Comparison of ENCODE assay signal across 19 cellular contexts in the genomic region with DNA sequence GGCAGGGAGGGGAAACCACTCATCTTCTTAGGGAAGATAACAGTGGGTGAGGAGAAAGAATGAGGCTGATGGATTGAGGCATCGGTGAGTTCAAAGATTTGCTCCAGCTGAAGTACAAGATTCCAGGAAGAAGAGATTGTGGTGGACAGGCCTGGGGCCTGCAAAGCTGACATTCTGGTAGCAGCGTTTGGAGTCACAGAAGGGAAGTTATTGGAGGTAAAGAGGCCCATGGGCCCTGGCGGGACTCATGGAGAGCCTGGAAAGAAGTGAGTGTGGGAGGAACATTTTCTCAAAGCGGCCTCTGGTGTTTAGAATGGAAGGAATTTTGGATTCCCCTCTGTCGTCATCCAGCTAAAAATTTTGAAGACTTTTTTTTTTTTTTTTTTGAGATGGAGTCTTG.
DNase-seq lines count a peak whose midpoint lies in the region; ATAC-seq and TF ChIP-seq lines count a peak whose summit lies in the region.
"Had no signal": no experiment of that assay in that cellular context is flagged by ENCODE, and none has a peak within 500 bp of the region (broad histone marks: within the 10 kb centered on the region; RNA-seq: fewer than 3 reads in every experiment).

No MANE protein-coding gene starts in this region.

- no peak overlapping the region for H3K4me3 Mint-ChIP-seq in activated naive CD4-positive, alpha-beta T cell treated with anti-CD3 and anti-CD28 coated beads, Interleukin-2, amount 10 ng/mL, durations not matched to agents 7 days and 5 days
- peak overlapping the region; percentile 43 for H3K4me3 Mint-ChIP-seq in activated CD4-positive, alpha-beta memory T cell treated with anti-CD3 and anti-CD28 coated beads for 36 hours
- no peak overlapping the region for H3K4me3 Mint-ChIP-seq in endothelial cell (ENCODE audit: unreplicated experiment)
- H3K4me3 Mint-ChIP-seq: memory B cell had no signal

- H3K36me3 ChIP-seq in mesenchymal stem cell (ENCODE audit: control insufficient read depth in 1 of 2, insufficient read depth in 2 of 2, low read depth in 1 of 2, low read length in 2 of 2), result no peaks in the 10 kb centered on the region
- H3K36me3 ChIP-seq in transverse colon, result no peaks in the 10 kb centered on the region
- H3K36me3 ChIP-seq: uterus had no signal

- peak overlapping the region; percentile 61 to 69 for H2BK12ac ChIP-seq in mesenchymal stem cell (ENCODE audit: low read length in 2 of 2)

- no peak overlapping the region for H3K4me2 ChIP-seq in mesenchymal stem cell (ENCODE audit: low read length, poor library complexity, severe bottlenecking)

- no peak overlapping the region for H2BK5ac ChIP-seq in mesenchymal stem cell (ENCODE audit: low read depth, low read length, poor library complexity, severe bottlenecking)

- no peak overlapping the region for H4K8ac ChIP-seq in mesenchymal stem cell (ENCODE audit: low read length)

- no peak overlapping the region for H3K27ac ChIP-seq in mesenchymal stem cell (ENCODE audit: low read length, poor library complexity, severe bottlenecking)
- H3K27ac ChIP-seq in transverse colon, result peak overlapping the region; percentile 44 to 64 (median 58)
- H3K27ac ChIP-seq: VCaP had no signal

- H3K4me1 ChIP-seq in mesenchymal stem cell (ENCODE audit: control insufficient read depth, insufficient read depth, low read depth, low read length), result peaks cover 4% of the 10 kb centered on the region
- H3K4me1 ChIP-seq in transverse colon, result peaks cover 0 to 13% (median 2%) of the 10 kb centered on the region in 4 donors
- H3K4me1 ChIP-seq: uterus had no signal

- CTCF ChIA-PET in activated naive CD4-positive, alpha-beta T cell treated with anti-CD3 and anti-CD28 coated beads, Interleukin-2, amount 10 ng/mL, durations not matched to agents 7 days and 5 days (lab: Charles Lee), result no interaction called here
- CTCF ChIA-PET in activated CD4-positive, alpha-beta memory T cell treated with anti-CD3 and anti-CD28 coated beads for 36 hours (lab: Charles Lee), result no interaction called here

- H2BK120ac ChIP-seq in mesenchymal stem cell (ENCODE audit: low read depth, low read length), result peak overlapping the region; percentile 36

- no peak overlapping the region for H2AK5ac ChIP-seq in mesenchymal stem cell (ENCODE audit: low read length, severe bottlenecking)

- H3K23ac ChIP-seq in mesenchymal stem cell (ENCODE audit: low read length in 2 of 2), result no peak overlapping the region

- peak overlapping the region; percentile 22 for H3K27ac Mint-ChIP-seq in activated naive CD4-positive, alpha-beta T cell treated with anti-CD3 and anti-CD28 coated beads, Interleukin-2, amount 10 ng/mL, durations not matched to agents 7 days and 5 days
- H3K27ac Mint-ChIP-seq in activated CD4-positive, alpha-beta memory T cell treated with anti-CD3 and anti-CD28 coated beads for 36 hours, result peak overlapping the region; percentile 79
- no peak overlapping the region for H3K27ac Mint-ChIP-seq in endothelial cell (ENCODE audit: unreplicated experiment)
- H3K27ac Mint-ChIP-seq: memory B cell had no signal

- no peaks in the 10 kb centered on the region for H3K79me1 ChIP-seq in mesenchymal stem cell (replicated peaks; ENCODE audit: low read length, poor library complexity, severe bottlenecking)

- TF ChIP-seq POLR2A in transverse colon (IDR thresholded peaks at IDR 0.05), result no peak

- H3K9me3 ChIP-seq in mesenchymal stem cell (ENCODE audit: control insufficient read depth, low read length), result no peaks in the 10 kb centered on the region
- peaks cover 0 to 2% of the 10 kb centered on the region in 2 donors for H3K9me3 ChIP-seq in transverse colon
- H3K9me3 ChIP-seq: uterus had no signal

- H3K4me3 ChIP-seq in mesenchymal stem cell (ENCODE audit: insufficient read depth in 1 of 2, low read depth in 1 of 2, low read length in 2 of 2) (no peak overlapping the region), transverse colon (no peak overlapping the region)
- H3K4me3 ChIP-seq: uterus had no signal

- no peak overlapping the region for H3K4ac ChIP-seq in mesenchymal stem cell (ENCODE audit: low read depth in 1 of 2, low read length in 2 of 2)

- H3K4me1 Mint-ChIP-seq in activated naive CD4-positive, alpha-beta T cell treated with anti-CD3 and anti-CD28 coated beads, Interleukin-2, amount 10 ng/mL, durations not matched to agents 7 days and 5 days, result peaks cover 75% of the 10 kb centered on the region
- H3K4me1 Mint-ChIP-seq in activated CD4-positive, alpha-beta memory T cell treated with anti-CD3 and anti-CD28 coated beads for 36 hours (ENCODE audit: low read depth), result peaks cover 74% of the 10 kb centered on the region
- peaks cover 23% of the 10 kb centered on the region for H3K4me1 Mint-ChIP-seq in endothelial cell (ENCODE audit: unreplicated experiment)
- H3K4me1 Mint-ChIP-seq: memory B cell had no signal

- peaks cover 9% of the 10 kb centered on the region for H3K9me3 Mint-ChIP-seq in activated naive CD4-positive, alpha-beta T cell treated with anti-CD3 and anti-CD28 coated beads, Interleukin-2, amount 10 ng/mL, durations not matched to agents 7 days and 5 days
- H3K9me3 Mint-ChIP-seq in activated CD4-positive, alpha-beta memory T cell treated with anti-CD3 and anti-CD28 coated beads for 36 hours, result peaks cover 6% of the 10 kb centered on the region
- H3K9me3 Mint-ChIP-seq in endothelial cell (ENCODE audit: unreplicated experiment), result no peaks in the 10 kb centered on the region
- H3K9me3 Mint-ChIP-seq: memory B cell had no signal

- no peak overlapping the region for H2BK15ac ChIP-seq in mesenchymal stem cell (ENCODE audit: low read depth, poor library complexity, severe bottlenecking)

- H3K14ac ChIP-seq in mesenchymal stem cell (ENCODE audit: low read length in 2 of 2), result no peak overlapping the region

- WGBS in mesenchymal stem cell, result 94% methylated on average over 5 of the region's 5 CpGs
- 83 to 91% methylated on average over 4 to 5 of the region's 5 CpGs for whole genome bisulfite sequencing in transverse colon (ENCODE audit: low coverage in 1 of 2), 2 donors

- no peak overlapping the region for H2AFZ ChIP-seq in mesenchymal stem cell (ENCODE audit: low read depth, low read length)

- POLR2A ChIA-PET in activated CD4-positive, alpha-beta memory T cell treated with anti-CD3 and anti-CD28 coated beads for 36 hours (lab: Charles Lee), result interaction anchor here (0.6 to 1.4 kb wide), 4 partner anchors 10 to 159 kb away, joined by 3 to 8 read pairs (median 4); a partner anchor contains a TSS

- intact Hi-C loops in activated CD4-positive, alpha-beta memory T cell treated with anti-CD3 and anti-CD28 coated beads for 36 hours (cut with micrococcal nuclease), result loop anchor here (5.0 to 10.0 kb wide), 4 partner anchors 122 to 707 kb away; no protein-coding TSS in a partner anchor
- intact Hi-C loops in transverse colon (cut with DNase I; ENCODE audit: low total_unique reads), result no loop called here

- no peak for TF ChIP-seq EP300 in transverse colon (IDR thresholded peaks at IDR 0.05; ENCODE audit: low read depth)

- peaks cover 4% of the 10 kb centered on the region for H3K27me3 Mint-ChIP-seq in activated naive CD4-positive, alpha-beta T cell treated with anti-CD3 and anti-CD28 coated beads, Interleukin-2, amount 10 ng/mL, durations not matched to agents 7 days and 5 days
- no peaks in the 10 kb centered on the region for H3K27me3 Mint-ChIP-seq in activated CD4-positive, alpha-beta memory T cell treated with anti-CD3 and anti-CD28 coated beads for 36 hours
- H3K27me3 Mint-ChIP-seq in endothelial cell (ENCODE audit: unreplicated experiment), result no peaks in the 10 kb centered on the region

- H3K27me3 ChIP-seq in mesenchymal stem cell (ENCODE audit: control insufficient read depth in 1 of 2, insufficient read depth in 1 of 2, low read length in 2 of 2) (no peaks in the 10 kb centered on the region), transverse colon (no peaks in the 10 kb centered on the region)
- H3K27me3 ChIP-seq: uterus had no signal

- in situ Hi-C loops in transverse colon (cut with MboI; ENCODE audit: low pct_ligation_motif_present in 1 of 4, low pct_unique_long_range_greater_than_20kb in 1 of 4, low sequenced_read_pairs in 3 of 4), result no loop called here

- no peak for ATAC-seq in omental fat pad (ENCODE audit: low FRiP score)
- ATAC-seq: HCT116 had no signal

- peak overlapping the region in 1 of 2 experiments; percentile 29 for H3K18ac ChIP-seq in mesenchymal stem cell (ENCODE audit: low read depth in 1 of 2, low read length in 2 of 2)

- no peak overlapping the region for H3K9ac ChIP-seq in mesenchymal stem cell (ENCODE audit: low read length)

- DNase-seq in activated naive CD4-positive, alpha-beta T cell treated with anti-CD3 and anti-CD28 coated beads, Interleukin-2, amount 10 ng/mL, durations not matched to agents 7 days and 5 days, result no peak
- DNase-seq in activated naive CD4-positive, alpha-beta T cell treated with anti-CD3 and anti-CD28 coated beads, Interleukin-2, amount 50 U/mL, for 16 hours, result no peak
- no peak for DNase-seq in activated CD4-positive, alpha-beta memory T cell treated with anti-CD3 and anti-CD28 coated beads for 36 hours
- DNase-seq in mesenchymal stem cell (no peak), transverse colon (no peak), omental fat pad (ENCODE audit: low spot score) (no peak), cortex of kidney (lab: John Stamatoyannopoulos, UW) (no peak), endothelial cell (ENCODE audit: low spot score) (no peak)
- DNase-seq: cerebellar nuclear complex; hippocampal formation; Kasumi-1; kidney; NCI-H1105; retina; stimulated activated naive CD4-positive, alpha-beta T cell treated with Interleukin-2 at 50 U/mL for 16 hours; uterus had no signal

- H3K36me3 Mint-ChIP-seq in activated naive CD4-positive, alpha-beta T cell treated with anti-CD3 and anti-CD28 coated beads, Interleukin-2, amount 10 ng/mL, durations not matched to agents 7 days and 5 days, result peaks cover 8% of the 10 kb centered on the region
- H3K36me3 Mint-ChIP-seq in activated CD4-positive, alpha-beta memory T cell treated with anti-CD3 and anti-CD28 coated beads for 36 hours, result peaks cover 19% of the 10 kb centered on the region
- peaks cover 3% of the 10 kb centered on the region for H3K36me3 Mint-ChIP-seq in endothelial cell (ENCODE audit: low read depth, unreplicated experiment)
- H3K36me3 Mint-ChIP-seq: memory B cell had no signal

- TF ChIP-seq CTCF in transverse colon (IDR thresholded peaks at IDR 0.05) (no peak), omental fat pad (IDR thresholded peaks at IDR 0.05) (no peak), endothelial cell (IDR thresholded peaks at IDR 0.05; ENCODE audit: unreplicated experiment) (no peak)

- no peak overlapping the region for H4K91ac ChIP-seq in mesenchymal stem cell (ENCODE audit: low read length)
